Comparison of ENCODE assay signal across 1 cellular context in genomic region chr14:69101331-69101826, GRCh38.
TF ChIP-seq lines count a peak whose summit lies in the region.

No MANE protein-coding gene starts in this region.

TF ChIP-seq in K562, 482 proteins besides CTCF, POLR2A, EP300 and RAD21 (continued from another document and continues in another):
- TF ChIP-seq PRDM10 (IDR thresholded peaks at IDR 0.05; ENCODE audit: partially characterized antibody) (peak; percentile 54), CBFB (CRISPR knock-in tag; IDR thresholded peaks at IDR 0.05) (no peak), MTA2 (IDR thresholded peaks at IDR 0.05; ENCODE audit: low read depth) (no peak), ZBTB7A (IDR thresholded peaks at IDR 0.05; ENCODE audit: borderline replicate concordance, control insufficient read depth, low read depth, low read length) (no peak), NCOA2 (IDR thresholded peaks at IDR 0.05; ENCODE audit: partially characterized antibody in 2 of 2) (no peak), CTBP1 (IDR thresholded peaks at IDR 0.05; ENCODE audit: borderline replicate concordance) (peak; percentile 32; the same call in 1 of the 2 replicates), ZBTB8A (IDR thresholded peaks at IDR 0.05; ENCODE audit: partially characterized antibody) (no peak), BRD9 (IDR thresholded peaks at IDR 0.05; ENCODE audit: low read depth, partially characterized antibody) (peak; percentile 74), ZNF212 (CRISPR knock-in tag; IDR thresholded peaks at IDR 0.05) (no peak), RBBP5 (IDR thresholded peaks at IDR 0.05; ENCODE audit: borderline replicate concordance, insufficient read depth, low read length, poor library complexity, severe bottlenecking) (no peak), SOX6 (IDR thresholded peaks at IDR 0.05) (peak; percentile 60; the same call in 1 of the 2 replicates), ERF (CRISPR knock-in tag; IDR thresholded peaks at IDR 0.05) (no peak), ESRRA (IDR thresholded peaks at IDR 0.05; ENCODE audit: borderline replicate concordance, low read depth) (0 out of 2 replicates have a peak, but pooled peaks have one; percentile 19), GTF2E2 (tag; IDR thresholded peaks at IDR 0.05) (no peak), CHD1 (IDR thresholded peaks at IDR 0.05; ENCODE audit: low read length) (no peak), L3MBTL2 (IDR thresholded peaks at IDR 0.05) (no peak), ZNF655 (CRISPR knock-in tag; IDR thresholded peaks at IDR 0.05) (no peak), MCM5 (IDR thresholded peaks at IDR 0.05; ENCODE audit: low read depth) (no peak), NR2C2 (CRISPR knock-in tag; IDR thresholded peaks at IDR 0.05) (peak; percentile 68; the same call in 1 of the 2 replicates), NR2C2 (tag; IDR thresholded peaks at IDR 0.05) (peak; percentile 94), NBN (IDR thresholded peaks at IDR 0.05; ENCODE audit: low read depth) (0 out of 2 replicates have a peak, but pooled peaks have one; percentile 64), NR3C1 (CRISPR knock-in tag; IDR thresholded peaks at IDR 0.05) (no peak), SAFB (IDR thresholded peaks at IDR 0.05; ENCODE audit: borderline replicate concordance, low read depth, low read length) (no peak), ZNF583 (CRISPR knock-in tag; IDR thresholded peaks at IDR 0.05) (peak; percentile 56; the same call in 1 of the 2 replicates), NFATC3 (IDR thresholded peaks at IDR 0.05) (no peak), SLC30A9 (CRISPR knock-in tag; IDR thresholded peaks at IDR 0.05) (no peak), CREBBP (IDR thresholded peaks at IDR 0.05; ENCODE audit: low read depth, low read length) (no peak), SMAD4 (CRISPR knock-in tag; conservative IDR thresholded peaks at IDR 0.05) (peak; percentile 82), HDAC2 (IDR thresholded peaks at IDR 0.05) (peak; percentile 75; the same call in 1 of the 2 replicates), DMBX1 (CRISPR knock-in tag; IDR thresholded peaks at IDR 0.05; ENCODE audit: borderline replicate concordance) (peak; percentile 78), KAT7 (CRISPR knock-in tag; IDR thresholded peaks at IDR 0.05; ENCODE audit: borderline replicate concordance) (no peak), SMARCB1 (IDR thresholded peaks at IDR 0.05; ENCODE audit: insufficient read length, low read depth) (no peak), ZSCAN32 (CRISPR knock-in tag; IDR thresholded peaks at IDR 0.05) (peak; percentile 79), GABPA (tag; conservative IDR thresholded peaks at IDR 0.05; ENCODE audit: low read depth) (peak; percentile 45; the same call in 1 of the 2 replicates), PPARD (CRISPR knock-in tag; IDR thresholded peaks at IDR 0.05) (no peak), DLX4 (CRISPR knock-in tag; IDR thresholded peaks at IDR 0.05) (no peak), AFF4 (CRISPR knock-in tag; IDR thresholded peaks at IDR 0.05) (no peak), KDM2B (CRISPR knock-in tag; IDR thresholded peaks at IDR 0.05) (no peak), ZBTB17 (CRISPR knock-in tag; IDR thresholded peaks at IDR 0.05) (peak; percentile 33; the same call in 1 of the 2 replicates), RBM25 (IDR thresholded peaks at IDR 0.05; ENCODE audit: low read depth, low read length, severe bottlenecking) (no peak), KHSRP (IDR thresholded peaks at IDR 0.05) (no peak), DPF2 (IDR thresholded peaks at IDR 0.05) (peak; percentile 71; the same call in 1 of the 2 replicates), CBFA2T3 (IDR thresholded peaks at IDR 0.05) (peak; percentile 28), RCOR1 (IDR thresholded peaks at IDR 0.05; ENCODE audit: borderline replicate concordance in 1 of 2, low read depth in 2 of 2, low read length in 2 of 2) (peak in 1 of 2 experiments; percentile 80; a peak in 2 of 4 replicates)
- TF ChIP-seq, protein P1, sequence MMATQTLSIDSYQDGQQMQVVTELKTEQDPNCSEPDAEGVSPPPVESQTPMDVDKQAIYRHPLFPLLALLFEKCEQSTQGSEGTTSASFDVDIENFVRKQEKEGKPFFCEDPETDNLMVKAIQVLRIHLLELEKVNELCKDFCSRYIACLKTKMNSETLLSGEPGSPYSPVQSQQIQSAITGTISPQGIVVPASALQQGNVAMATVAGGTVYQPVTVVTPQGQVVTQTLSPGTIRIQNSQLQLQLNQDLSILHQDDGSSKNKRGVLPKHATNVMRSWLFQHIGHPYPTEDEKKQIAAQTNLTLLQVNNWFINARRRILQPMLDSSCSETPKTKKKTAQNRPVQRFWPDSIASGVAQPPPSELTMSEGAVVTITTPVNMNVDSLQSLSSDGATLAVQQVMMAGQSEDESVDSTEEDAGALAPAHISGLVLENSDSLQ (IDR thresholded peaks at IDR 0.05): peak; percentile 43
- TF ChIP-seq, protein P2, sequence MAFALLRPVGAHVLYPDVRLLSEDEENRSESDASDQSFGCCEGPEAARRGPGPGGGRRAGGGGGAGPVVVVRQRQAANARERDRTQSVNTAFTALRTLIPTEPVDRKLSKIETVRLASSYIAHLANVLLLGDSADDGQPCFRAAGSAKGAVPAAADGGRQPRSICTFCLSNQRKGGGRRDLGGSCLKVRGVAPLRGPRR (CRISPR knock-in tag; IDR thresholded peaks at IDR 0.05): no peak
- TF ChIP-seq, protein P3, sequence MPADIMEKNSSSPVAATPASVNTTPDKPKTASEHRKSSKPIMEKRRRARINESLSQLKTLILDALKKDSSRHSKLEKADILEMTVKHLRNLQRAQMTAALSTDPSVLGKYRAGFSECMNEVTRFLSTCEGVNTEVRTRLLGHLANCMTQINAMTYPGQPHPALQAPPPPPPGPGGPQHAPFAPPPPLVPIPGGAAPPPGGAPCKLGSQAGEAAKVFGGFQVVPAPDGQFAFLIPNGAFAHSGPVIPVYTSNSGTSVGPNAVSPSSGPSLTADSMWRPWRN (IDR thresholded peaks at IDR 0.05; ENCODE audit: low read depth): no peak; the same call in 1 of the 2 replicates
- TF ChIP-seq, protein P4, sequence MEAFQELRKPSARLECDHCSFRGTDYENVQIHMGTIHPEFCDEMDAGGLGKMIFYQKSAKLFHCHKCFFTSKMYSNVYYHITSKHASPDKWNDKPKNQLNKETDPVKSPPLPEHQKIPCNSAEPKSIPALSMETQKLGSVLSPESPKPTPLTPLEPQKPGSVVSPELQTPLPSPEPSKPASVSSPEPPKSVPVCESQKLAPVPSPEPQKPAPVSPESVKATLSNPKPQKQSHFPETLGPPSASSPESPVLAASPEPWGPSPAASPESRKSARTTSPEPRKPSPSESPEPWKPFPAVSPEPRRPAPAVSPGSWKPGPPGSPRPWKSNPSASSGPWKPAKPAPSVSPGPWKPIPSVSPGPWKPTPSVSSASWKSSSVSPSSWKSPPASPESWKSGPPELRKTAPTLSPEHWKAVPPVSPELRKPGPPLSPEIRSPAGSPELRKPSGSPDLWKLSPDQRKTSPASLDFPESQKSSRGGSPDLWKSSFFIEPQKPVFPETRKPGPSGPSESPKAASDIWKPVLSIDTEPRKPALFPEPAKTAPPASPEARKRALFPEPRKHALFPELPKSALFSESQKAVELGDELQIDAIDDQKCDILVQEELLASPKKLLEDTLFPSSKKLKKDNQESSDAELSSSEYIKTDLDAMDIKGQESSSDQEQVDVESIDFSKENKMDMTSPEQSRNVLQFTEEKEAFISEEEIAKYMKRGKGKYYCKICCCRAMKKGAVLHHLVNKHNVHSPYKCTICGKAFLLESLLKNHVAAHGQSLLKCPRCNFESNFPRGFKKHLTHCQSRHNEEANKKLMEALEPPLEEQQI (IDR thresholded peaks at IDR 0.05): no peak
- TF ChIP-seq, protein P5, sequence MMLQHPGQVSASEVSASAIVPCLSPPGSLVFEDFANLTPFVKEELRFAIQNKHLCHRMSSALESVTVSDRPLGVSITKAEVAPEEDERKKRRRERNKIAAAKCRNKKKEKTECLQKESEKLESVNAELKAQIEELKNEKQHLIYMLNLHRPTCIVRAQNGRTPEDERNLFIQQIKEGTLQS (IDR thresholded peaks at IDR 0.05): peak; percentile 95
- TF ChIP-seq, protein P5 (CRISPR knock-in tag; conservative IDR thresholded peaks at IDR 0.05): no peak
